8 cellular contexts compared by ENCODE assay signal in the genomic region with DNA sequence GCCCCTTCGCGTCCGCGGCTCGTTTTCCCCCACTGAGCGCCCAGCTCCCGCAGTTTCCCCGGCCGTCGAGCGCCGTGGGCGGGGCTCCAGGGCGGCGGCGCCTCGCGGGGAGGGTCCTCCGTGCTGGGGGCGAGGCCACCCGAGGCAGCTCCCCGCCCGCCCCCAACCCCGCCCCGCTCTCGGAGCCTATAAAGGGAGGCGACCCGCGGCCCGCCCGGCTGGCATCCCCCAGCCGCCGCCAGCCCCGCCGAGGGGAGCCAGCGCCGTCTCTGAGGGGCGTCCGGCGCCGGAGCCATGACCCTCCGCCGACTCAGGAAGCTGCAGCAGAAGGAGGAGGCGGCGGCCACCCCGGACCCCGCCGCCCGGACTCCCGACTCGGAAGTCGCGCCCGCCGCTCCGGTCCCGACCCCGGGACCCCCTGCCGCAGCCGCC. TPM values are rescaled to one million over a fixed set of nuclear protein-coding genes. Genes with fewer than 3 reads are reported as not detected.
DNase-seq lines count a peak whose midpoint lies in the region; ATAC-seq and TF ChIP-seq lines count a peak whose summit lies in the region.

Gene TAMALIN, plus strand, starts transcription at position 221 of the 432 bp plus-strand sequence. Its CDS starts 74 bp downstream, at position 295.

- H3K27me3 ChIP-seq in iPS-20b (ENCODE audit: insufficient read depth, low read length) (peaks cover 58% of the 10 kb centered on the region), spleen (replicated peaks in 1 of 7) (peaks cover 0 to 28% (median 5%) of the 10 kb centered on the region in 7 donors)

- ATAC-seq in HG03139 (IDR thresholded peaks at IDR 0.05; ENCODE audit: unreplicated experiment): no peak

- peak within 1 kb of the TSS; percentile 77 for H3K4me3 Mint-ChIP-seq in T-helper 2 cell treated with Interferon-gamma antibody and Interleukin-4, amounts not matched to agents 5 μg/mL and 100 μg/mL, for 36 hours

- no peaks in the 10 kb centered on the region for H3K36me3 Mint-ChIP-seq in T-helper 2 cell treated with Interferon-gamma antibody and Interleukin-4, amounts not matched to agents 5 μg/mL and 100 μg/mL, for 36 hours (ENCODE audit: low read depth)

- intact Hi-C loops in spleen (cut with DNase I; ENCODE audit: low total_unique reads): no loop called here

- DNase-seq in NCI-H2081 (lab: John Stamatoyannopoulos, UW): peak; percentile 63 to 71
- DNase-seq in NCI-H2081 treated with DMSO at 0.1 percent for 48 hours (lab: John Stamatoyannopoulos, UW): no peak
- DNase-seq in T-helper 2 cell treated with Interferon-gamma antibody and Interleukin-4, amounts not matched to agents 5 μg/mL and 100 μg/mL, for 36 hours (ENCODE audit: low spot score): peak; percentile 56
- peak; percentile 81 for DNase-seq in astrocyte of the hippocampus (ENCODE audit: low read depth, low spot score)
- DNase-seq in spleen: peak; percentile 94
- DNase-seq in pons (ENCODE audit: low spot score): no peak

- TF ChIP-seq CTCF in spleen (IDR thresholded peaks at IDR 0.05 in 8 of 11, conservative IDR thresholded peaks at IDR 0.05 in 3 of 11): no peak

- WGBS in spleen, 5 donors: 0 to 1% (median 0%) methylated on average over 5 to 60 of the region's 60 CpGs

- no peak within 1 kb of the TSS for H3K9ac ChIP-seq in iPS-20b (ENCODE audit: low read depth, low read length)

- H3K27ac Mint-ChIP-seq in T-helper 2 cell treated with Interferon-gamma antibody and Interleukin-4, amounts not matched to agents 5 μg/mL and 100 μg/mL, for 36 hours: peak within 1 kb of the TSS; percentile 26

- H3K4me3 ChIP-seq in iPS-20b (ENCODE audit: low read length) (peak within 1 kb of the TSS; percentile 61), spleen (peak within 1 kb of the TSS; percentile 60 to 93 (median 72))

- H3K4me1 ChIP-seq in iPS-20b (ENCODE audit: insufficient read depth, low read length) (peaks cover 10% of the 10 kb centered on the region), spleen (peaks cover 20 to 80% (median 62%) of the 10 kb centered on the region in 6 donors)

- peak; percentile 85 to 96 (median 91) for TF ChIP-seq POLR2A in spleen (IDR thresholded peaks at IDR 0.05)

- no peaks in the 10 kb centered on the region for H3K9me3 Mint-ChIP-seq in T-helper 2 cell treated with Interferon-gamma antibody and Interleukin-4, amounts not matched to agents 5 μg/mL and 100 μg/mL, for 36 hours

- peaks cover 47% of the 10 kb centered on the region for H3K27me3 Mint-ChIP-seq in T-helper 2 cell treated with Interferon-gamma antibody and Interleukin-4, amounts not matched to agents 5 μg/mL and 100 μg/mL, for 36 hours (ENCODE audit: low read depth)

- H3K27ac ChIP-seq in iPS-20b (ENCODE audit: low read length): no peak within 1 kb of the TSS
- peak within 1 kb of the TSS; percentile 84 to 97 (median 91) for H3K27ac ChIP-seq in spleen

- H3K36me3 ChIP-seq in iPS-20b (ENCODE audit: insufficient read depth, low read depth, low read length): no peaks in the 10 kb centered on the region
- peaks cover 0 to 33% (median 10%) of the 10 kb centered on the region in 6 donors for H3K36me3 ChIP-seq in spleen

- H3K9me3 ChIP-seq in iPS-20b (ENCODE audit: insufficient read depth, low read depth, low read length): no peaks in the 10 kb centered on the region
- H3K9me3 ChIP-seq in spleen: no peaks in the 10 kb centered on the region

- peaks cover 10% of the 10 kb centered on the region for H3K4me1 Mint-ChIP-seq in T-helper 2 cell treated with Interferon-gamma antibody and Interleukin-4, amounts not matched to agents 5 μg/mL and 100 μg/mL, for 36 hours (ENCODE audit: low read depth)

RNA-seq across cellular contexts. Expression of gene TAMALIN, which starts in this region (rescaled TPM):
- total RNA-seq in spleen: 100 to 1,000 TPM in 1 of 7 donors, 10 to 100 TPM in 6; 31.7 to 141 (median 69.5) TPM
- polyA plus RNA-seq in spleen: 10 to 100 TPM; 25.5 to 38.2 (median 35.2) TPM

Comparison
In these comparisons a context has a peak if more than half of its experiments do, and no peak if none do; other contexts are left out.
1. DNase-seq: peak in NCI-H2081 (2 of 2), T-helper 2 cell treated with Interferon-gamma antibody and Interleukin-4, amounts not matched to agents 5 μg/mL and 100 μg/mL, for 36 hours (single experiment), astrocyte of the hippocampus (single experiment) and spleen (single experiment); none in NCI-H2081 treated with DMSO at 0.1 percent for 48 hours (single experiment) and pons (single experiment).